10 cellular contexts compared by ENCODE assay signal in genomic region chr7:97025983-97026704, GRCh38. TPM values are rescaled to one million over a fixed set of nuclear protein-coding genes. Genes with fewer than 3 reads are reported as not detected.
A peak's percentile ranks its signal among the peaks of the same experiment; 100 is the strongest.
DNase-seq lines count a peak whose midpoint lies in the region; ATAC-seq, FAIRE-seq and TF ChIP-seq lines count a peak whose summit lies in the region.
"Had no signal": no experiment of that assay in that cellular context is flagged by ENCODE, and none has a peak within 500 bp of the region (broad histone marks: within the 10 kb centered on the region; RNA-seq: fewer than 3 reads in every experiment).

No MANE protein-coding gene starts in this region.

- no peaks in the 10 kb centered on the region for H3K36me3 Mint-ChIP-seq in activated T-cell treated with anti-CD3 and anti-CD28 coated beads, Interleukin-2, amount 50 U/mL, for 24 hours (ENCODE audit: low read depth)
- H3K36me3 Mint-ChIP-seq in activated T-cell treated with anti-CD3 and anti-CD28 coated beads, Interleukin-2, amount 50 U/mL, for 72 hours (ENCODE audit: insufficient read depth in 2 of 2): no peaks in the 10 kb centered on the region
- no peaks in the 10 kb centered on the region for H3K36me3 Mint-ChIP-seq in immature natural killer cell

- TF ChIP-seq POLR2A in spleen (IDR thresholded peaks at IDR 0.05): no peak

- H3K27me3 ChIP-seq in spleen (replicated peaks in 1 of 7): peaks cover 2 to 98% (median 63%) of the 10 kb centered on the region in 7 donors
- peaks cover 39% of the 10 kb centered on the region for H3K27me3 ChIP-seq in effector memory CD4-positive, alpha-beta T cell (replicated peaks; ENCODE audit: control insufficient read depth, insufficient read depth, low read length, poor library complexity, severe bottlenecking)

- peaks cover 15 to 64% (median 32%) of the 10 kb centered on the region in 6 donors for H3K4me1 ChIP-seq in spleen
- H3K4me1 ChIP-seq in effector memory CD4-positive, alpha-beta T cell (ENCODE audit: control insufficient read depth, insufficient read depth, low read length, poor library complexity, severe bottlenecking): peaks cover 20% of the 10 kb centered on the region

- TF ChIP-seq CTCF in spleen (IDR thresholded peaks at IDR 0.05 in 8 of 11, conservative IDR thresholded peaks at IDR 0.05 in 3 of 11): no peak
- no peak for TF ChIP-seq CTCF in D721Med (IDR thresholded peaks at IDR 0.05; ENCODE audit: insufficient read depth, missing control alignments)

- H3K27ac Mint-ChIP-seq in activated T-cell treated with anti-CD3 and anti-CD28 coated beads, Interleukin-2, amount 50 U/mL, for 24 hours: no peak overlapping the region
- H3K27ac Mint-ChIP-seq in activated T-cell treated with anti-CD3 and anti-CD28 coated beads, Interleukin-2, amount 50 U/mL, for 72 hours: no peak overlapping the region
- no peak overlapping the region for H3K27ac Mint-ChIP-seq in immature natural killer cell

- no peak overlapping the region for H3K27ac ChIP-seq in spleen
- no peak overlapping the region for H3K27ac ChIP-seq in effector memory CD4-positive, alpha-beta T cell (ENCODE audit: insufficient read depth, low read length, poor library complexity, severe bottlenecking)
- H3K27ac ChIP-seq: BLaER1 had no signal

- H3K36me3 ChIP-seq in spleen: no peaks in the 10 kb centered on the region
- H3K36me3 ChIP-seq in effector memory CD4-positive, alpha-beta T cell (ENCODE audit: control insufficient read depth, insufficient read depth, low read length): no peaks in the 10 kb centered on the region
- H3K36me3 ChIP-seq: BLaER1 had no signal

- H3K4me1 Mint-ChIP-seq in activated T-cell treated with anti-CD3 and anti-CD28 coated beads, Interleukin-2, amount 50 U/mL, for 24 hours (ENCODE audit: low read depth): peaks cover 55% of the 10 kb centered on the region
- H3K4me1 Mint-ChIP-seq in activated T-cell treated with anti-CD3 and anti-CD28 coated beads, Interleukin-2, amount 50 U/mL, for 72 hours (ENCODE audit: low read depth): peaks cover 61% of the 10 kb centered on the region
- H3K4me1 Mint-ChIP-seq in immature natural killer cell: peaks cover 35 to 42% of the 10 kb centered on the region in 2 donors

- no peak for FAIRE-seq in D721Med (lab: Jason Lieb, UNC)

- intact Hi-C loops in spleen (cut with DNase I; ENCODE audit: low total_unique reads): loop anchor here (5.0 kb wide), 1 partner anchor 954 kb away; no protein-coding TSS in a partner anchor

- peak; percentile 49 for DNase-seq in activated T-cell treated with anti-CD3 and anti-CD28 coated beads, Interleukin-2, amount 50 U/mL, for 24 hours
- DNase-seq in activated T-cell treated with anti-CD3 and anti-CD28 coated beads, Interleukin-2, amount 50 U/mL, for 1 hour: no peak
- no peak for DNase-seq in activated T-cell treated with anti-CD3 and anti-CD28 coated beads, Interleukin-2, amount 50 U/mL, for 72 hours
- DNase-seq in immature natural killer cell (no peak), spleen (peak; percentile 71), D721Med (ENCODE audit: insufficient read length, low spot score) (no peak), NCI-H345 (lab: John Stamatoyannopoulos, UW) (no peak)
- no peak for DNase-seq in effector memory CD4-positive, alpha-beta T cell
- DNase-seq: T-helper 1 cell had no signal

- H3K4me3 Mint-ChIP-seq in activated T-cell treated with anti-CD3 and anti-CD28 coated beads, Interleukin-2, amount 50 U/mL, for 24 hours: peak overlapping the region; percentile 70
- H3K4me3 Mint-ChIP-seq in activated T-cell treated with anti-CD3 and anti-CD28 coated beads, Interleukin-2, amount 50 U/mL, for 72 hours: peak overlapping the region; percentile 78 to 86
- H3K4me3 Mint-ChIP-seq in immature natural killer cell: peak overlapping the region; percentile 65 to 93 (median 82)

- peak; percentile 32 to 33 for ATAC-seq in activated T-cell treated with anti-CD3 and anti-CD28 coated beads, Interleukin-2, amount 50 U/mL, for 72 hours (replicated peaks in 1 of 2)

- H3K4me3 ChIP-seq in spleen: peak overlapping the region in 6 of 8 donors; percentile 8 to 65 (median 35)
- H3K4me3 ChIP-seq in effector memory CD4-positive, alpha-beta T cell (ENCODE audit: insufficient read depth, low read depth, low read length, poor library complexity, severe bottlenecking): no peak overlapping the region
- H3K4me3 ChIP-seq: BLaER1 had no signal

- H3K27me3 Mint-ChIP-seq in activated T-cell treated with anti-CD3 and anti-CD28 coated beads, Interleukin-2, amount 50 U/mL, for 24 hours: peaks cover 83% of the 10 kb centered on the region
- H3K27me3 Mint-ChIP-seq in activated T-cell treated with anti-CD3 and anti-CD28 coated beads, Interleukin-2, amount 50 U/mL, for 72 hours (ENCODE audit: low read depth): peaks cover 80% of the 10 kb centered on the region
- H3K27me3 Mint-ChIP-seq in immature natural killer cell (ENCODE audit: low read depth in 3 of 3): peaks cover 32 to 50% (median 48%) of the 10 kb centered on the region in 3 donors

- no peaks in the 10 kb centered on the region for H3K9me3 Mint-ChIP-seq in activated T-cell treated with anti-CD3 and anti-CD28 coated beads, Interleukin-2, amount 50 U/mL, for 24 hours
- H3K9me3 Mint-ChIP-seq in activated T-cell treated with anti-CD3 and anti-CD28 coated beads, Interleukin-2, amount 50 U/mL, for 72 hours: no peaks in the 10 kb centered on the region
- peaks cover 0 to 2% (median 0%) of the 10 kb centered on the region in 6 donors for H3K9me3 Mint-ChIP-seq in immature natural killer cell

- WGBS in spleen, 5 donors: 6 to 25% (median 11%) methylated on average over 23 to 29 of the region's 29 CpGs

- H3K9me3 ChIP-seq in spleen: no peaks in the 10 kb centered on the region
- H3K9me3 ChIP-seq in effector memory CD4-positive, alpha-beta T cell (ENCODE audit: control insufficient read depth, low read length): no peaks in the 10 kb centered on the region

RNA-seq across cellular contexts. Expression of gene DLX5, which starts 1.5 kb away (rescaled TPM):
- total RNA-seq in activated T-cell treated with anti-CD3 and anti-CD28 coated beads, Interleukin-2, amount 50 U/mL, for 72 hours: not detected
- polyA plus RNA-seq in immature natural killer cell (not detected), spleen (under 1 TPM in 1 of 3 donors, not detected in 2; 0.14 TPM)
- under 1 TPM in 1 of 7 donors, not detected in 6; 0.36 TPM for total RNA-seq in spleen

RNA-seq across cellular contexts. Expression of gene DLX6, which starts 20.8 kb away (rescaled TPM):
- total RNA-seq in activated T-cell treated with anti-CD3 and anti-CD28 coated beads, Interleukin-2, amount 50 U/mL, for 72 hours: not detected
- polyA plus RNA-seq in immature natural killer cell (not detected), spleen (not detected)
- total RNA-seq in spleen: not detected

Comparison
In these comparisons a context has a peak if more than half of its experiments do, and no peak if none do; other contexts are left out.
1. DNase-seq: peak in activated T-cell treated with anti-CD3 and anti-CD28 coated beads, Interleukin-2, amount 50 U/mL, for 24 hours (single experiment) and spleen (single experiment); none in activated T-cell treated with anti-CD3 and anti-CD28 coated beads, Interleukin-2, amount 50 U/mL, for 1 hour (single experiment), activated T-cell treated with anti-CD3 and anti-CD28 coated beads, Interleukin-2, amount 50 U/mL, for 72 hours (0 of 2), immature natural killer cell (0 of 3), D721Med (single experiment), NCI-H345 (single experiment) and effector memory CD4-positive, alpha-beta T cell (0 of 3).
2. Peak in every context shown above with its lines, with median percentiles within 50 percentile points of each other: H3K4me3 Mint-ChIP-seq.